ENCODE assay signal across 17 cellular contexts in genomic region chr2:147026664-147027278, GRCh38.
DNase-seq lines count a peak whose midpoint lies in the region; ATAC-seq and TF ChIP-seq lines count a peak whose summit lies in the region.
"Had no signal": no experiment of that assay in that cellular context is flagged by ENCODE, and none has a peak within 500 bp of the region (broad histone marks: within the 10 kb centered on the region; RNA-seq: fewer than 3 reads in every experiment).

No MANE protein-coding gene starts in this region.

- 0 to 3% methylated on average over 2 of the region's 2 CpGs for WGBS in GM23248 (ENCODE audit: low coverage in 1 of 2, low lambda C conversion rate in 2 of 2, missing lambda C conversion rate in 2 of 2), 2 experiments
- WGBS in esophagus squamous epithelium, 2 donors = 50 to 57% methylated on average over 2 of the region's 2 CpGs
- no CpG with 5 or more reads among the region's 2 CpGs for WGBS in neuronal stem cell (ENCODE audit: extremely low coverage in 2 of 2, insufficient read length in 2 of 2, insufficient replicate concordance in 1 of 2), 2 donors

- H3K18ac ChIP-seq in neuronal stem cell (ENCODE audit: low read length) = no peak overlapping the region

- no peaks in the 10 kb centered on the region for H3K9me2 ChIP-seq in GM23248 (ENCODE audit: insufficient read depth)

- H3K36me3 ChIP-seq in GM23248 (ENCODE audit: low read depth) (no peaks in the 10 kb centered on the region), RWPE2 (ENCODE audit: low read depth) (no peaks in the 10 kb centered on the region), esophagus squamous epithelium (no peaks in the 10 kb centered on the region), neuronal stem cell (replicated peaks in 1 of 2; ENCODE audit: control insufficient read depth in 2 of 2, insufficient read depth in 2 of 2, low read length in 2 of 2) (no peaks in the 10 kb centered on the region)
- H3K36me3 ChIP-seq: BLaER1 treated with 17β-estradiol and CSF1 and Interleukin-3, amounts not matched to agents 10 nM and 100 nM; prostate gland; transverse colon had no signal

- no peaks in the 10 kb centered on the region for H3K27me3 ChIP-seq in GM23248 (replicated peaks; ENCODE audit: insufficient read depth)
- H3K27me3 ChIP-seq in RWPE2 (ENCODE audit: insufficient read depth, poor library complexity, severe bottlenecking) = no peaks in the 10 kb centered on the region
- H3K27me3 ChIP-seq in esophagus squamous epithelium = no peaks in the 10 kb centered on the region
- no peaks in the 10 kb centered on the region for H3K27me3 ChIP-seq in neuronal stem cell (ENCODE audit: control insufficient read depth in 3 of 3, insufficient read depth in 3 of 3, low read depth in 1 of 3, low read length in 3 of 3)
- H3K27me3 ChIP-seq: BLaER1 treated with 17β-estradiol and CSF1 and Interleukin-3, amounts not matched to agents 10 nM and 100 nM; transverse colon had no signal

- H2BK12ac ChIP-seq in neuronal stem cell (ENCODE audit: low read length) = no peak overlapping the region

- DNase-seq in GM23248 = peak; percentile 91
- no peak for DNase-seq in RWPE2 (ENCODE audit: low spot score)
- DNase-seq in fibroblast of peridontal ligament (ENCODE audit: extremely low read depth) = peak; percentile 47
- DNase-seq in omental fat pad (ENCODE audit: low spot score) = no peak
- DNase-seq in esophagus squamous epithelium (lab: John Stamatoyannopoulos, UW) = no peak
- no peak for DNase-seq in SK-N-DZ (ENCODE audit: low spot score)
- no peak for DNase-seq in neuronal stem cell (ENCODE audit: low spot score)
- DNase-seq: activated naive CD4-positive, alpha-beta T cell treated with Interleukin-2 at 50 U/mL for 16 hours; NCI-H1092 treated with DMSO at 0.1 percent for 48 hours; NCI-H2171 treated with DMSO at 0.1 percent for 48 hours; transverse colon had no signal

- H3K9ac ChIP-seq in GM23248 (peak overlapping the region; percentile 36), neuronal stem cell (ENCODE audit: low read depth, low read length, poor library complexity) (no peak overlapping the region)
- H3K9ac ChIP-seq: BLaER1 treated with 17β-estradiol and CSF1 and Interleukin-3, amounts not matched to agents 10 nM and 100 nM had no signal

- H2BK15ac ChIP-seq in neuronal stem cell (ENCODE audit: low read length) = no peak overlapping the region

- H3K4ac ChIP-seq in neuronal stem cell (ENCODE audit: low read length) = no peak overlapping the region

- H4K20me1 ChIP-seq in GM23248 (ENCODE audit: insufficient read depth) = no peaks in the 10 kb centered on the region
- H4K20me1 ChIP-seq: BLaER1 treated with 17β-estradiol and CSF1 and Interleukin-3, amounts not matched to agents 10 nM and 100 nM had no signal

- H2AFZ ChIP-seq in GM23248 = no peak overlapping the region
- no peak overlapping the region for H2AFZ ChIP-seq in neuronal stem cell (ENCODE audit: low read length)

- H2BK120ac ChIP-seq in neuronal stem cell (ENCODE audit: low read depth, low read length) = no peak overlapping the region

- H2AK5ac ChIP-seq in neuronal stem cell (ENCODE audit: low read depth, low read length) = no peak overlapping the region

- no peaks in the 10 kb centered on the region for H3K79me1 ChIP-seq in neuronal stem cell (ENCODE audit: low read depth, low read length)

- no peaks in the 10 kb centered on the region for H3K79me2 ChIP-seq in GM23248 (ENCODE audit: insufficient read depth)

- peaks cover 39% of the 10 kb centered on the region for H3F3A ChIP-seq in GM23248 (ENCODE audit: insufficient read depth)

- H3K4me1 ChIP-seq in GM23248 (ENCODE audit: insufficient read depth) (peaks cover 35% of the 10 kb centered on the region), RWPE2 (ENCODE audit: insufficient read depth, poor library complexity, severe bottlenecking) (peaks cover 16% of the 10 kb centered on the region), esophagus squamous epithelium (peaks cover 0 to 38% (median 31%) of the 10 kb centered on the region in 3 donors), neuronal stem cell (ENCODE audit: control insufficient read depth in 2 of 2, insufficient read depth in 1 of 2, low read depth in 1 of 2, low read length in 2 of 2) (peaks cover 0 to 1% of the 10 kb centered on the region in 2 donors)
- H3K4me1 ChIP-seq: prostate gland had no signal

- H3K9me3 ChIP-seq in GM23248 (ENCODE audit: low read depth) (no peaks in the 10 kb centered on the region), RWPE2 (ENCODE audit: severe bottlenecking) (no peaks in the 10 kb centered on the region), esophagus squamous epithelium (peaks cover 0 to 11% (median 8%) of the 10 kb centered on the region in 3 donors), neuronal stem cell (replicated peaks in 1 of 2; ENCODE audit: control insufficient read depth in 2 of 2, insufficient read depth in 1 of 2, low read depth in 1 of 2, low read length in 2 of 2) (peaks cover 1 to 4% of the 10 kb centered on the region in 2 donors)
- H3K9me3 ChIP-seq: prostate gland had no signal

- intact Hi-C loops in esophagus squamous epithelium (cut with DNase I) = no loop called here

- no peak overlapping the region for H4K91ac ChIP-seq in neuronal stem cell (ENCODE audit: low read depth, low read length, poor library complexity)

- H3K4me3 ChIP-seq in GM23248 = 0 out of 2 replicates have a peak overlapping the region, but pooled peaks have one; percentile 10
- no peak overlapping the region for H3K4me3 ChIP-seq in RWPE2 (ENCODE audit: severe bottlenecking)
- H3K4me3 ChIP-seq in esophagus squamous epithelium = no peak overlapping the region
- no peak overlapping the region for H3K4me3 ChIP-seq in neuronal stem cell (ENCODE audit: low read length in 2 of 2)
- H3K4me3 ChIP-seq: BLaER1 treated with 17β-estradiol and CSF1 and Interleukin-3, amounts not matched to agents 10 nM and 100 nM; GM12878; prostate gland; transverse colon had no signal

- peak; percentile 90 for ATAC-seq in RWPE2 (ENCODE audit: low read depth)
- ATAC-seq in omental fat pad (ENCODE audit: low FRiP score) = peak; percentile 90
- ATAC-seq in GM21515 (IDR thresholded peaks at IDR 0.05; ENCODE audit: unreplicated experiment) = no peak
- ATAC-seq: GM12878, HepG2 had no signal

- no peak overlapping the region for H2BK5ac ChIP-seq in neuronal stem cell (ENCODE audit: low read length)

- in situ Hi-C loops in GM23248 (cut with MboI) = no loop called here

- no peak for TF ChIP-seq POLR2A in esophagus squamous epithelium (IDR thresholded peaks at IDR 0.05)

- no peak overlapping the region for H3K23ac ChIP-seq in neuronal stem cell (ENCODE audit: low read depth, low read length, poor library complexity)

- no peak overlapping the region for H3K14ac ChIP-seq in neuronal stem cell (ENCODE audit: low read length)

- TF ChIP-seq CTCF in RWPE2 (IDR thresholded peaks at IDR 0.05; ENCODE audit: poor library complexity, severe bottlenecking) = no peak
- TF ChIP-seq CTCF in omental fat pad (IDR thresholded peaks at IDR 0.05) = no peak
- TF ChIP-seq CTCF in esophagus squamous epithelium (IDR thresholded peaks at IDR 0.05) = no peak

- no peak overlapping the region for H4K8ac ChIP-seq in neuronal stem cell (ENCODE audit: low read depth, low read length)

- H3K27ac ChIP-seq in GM23248 = peak overlapping the region; percentile 88
- H3K27ac ChIP-seq in RWPE2 (ENCODE audit: poor library complexity, severe bottlenecking) = peak overlapping the region; percentile 36
- peak overlapping the region in 2 of 4 donors; percentile 19 to 32 for H3K27ac ChIP-seq in esophagus squamous epithelium
- no peak overlapping the region for H3K27ac ChIP-seq in neuronal stem cell (replicated peaks; ENCODE audit: low read length)
- H3K27ac ChIP-seq: BLaER1 treated with 17β-estradiol and CSF1 and Interleukin-3, amounts not matched to agents 10 nM and 100 nM; prostate gland; transverse colon; VCaP had no signal

- peak overlapping the region; percentile 56 for H3K4me2 ChIP-seq in GM23248 (ENCODE audit: unreplicated experiment)
- no peak overlapping the region for H3K4me2 ChIP-seq in neuronal stem cell (ENCODE audit: insufficient read depth, low read length, poor library complexity, severe bottlenecking)
- H3K4me2 ChIP-seq: BLaER1 treated with 17β-estradiol and CSF1 and Interleukin-3, amounts not matched to agents 10 nM and 100 nM had no signal

Comparison
In these comparisons a context has a peak if more than half of its experiments do, and no peak if none do; other contexts are left out.
1. DNase-seq: peak in GM23248 (single experiment) and fibroblast of peridontal ligament (single experiment); none in RWPE2 (single experiment), omental fat pad (single experiment), esophagus squamous epithelium (single experiment), SK-N-DZ (single experiment) and neuronal stem cell (single experiment).